Comparison of ENCODE assay signal across 8 cellular contexts in the genomic region with DNA sequence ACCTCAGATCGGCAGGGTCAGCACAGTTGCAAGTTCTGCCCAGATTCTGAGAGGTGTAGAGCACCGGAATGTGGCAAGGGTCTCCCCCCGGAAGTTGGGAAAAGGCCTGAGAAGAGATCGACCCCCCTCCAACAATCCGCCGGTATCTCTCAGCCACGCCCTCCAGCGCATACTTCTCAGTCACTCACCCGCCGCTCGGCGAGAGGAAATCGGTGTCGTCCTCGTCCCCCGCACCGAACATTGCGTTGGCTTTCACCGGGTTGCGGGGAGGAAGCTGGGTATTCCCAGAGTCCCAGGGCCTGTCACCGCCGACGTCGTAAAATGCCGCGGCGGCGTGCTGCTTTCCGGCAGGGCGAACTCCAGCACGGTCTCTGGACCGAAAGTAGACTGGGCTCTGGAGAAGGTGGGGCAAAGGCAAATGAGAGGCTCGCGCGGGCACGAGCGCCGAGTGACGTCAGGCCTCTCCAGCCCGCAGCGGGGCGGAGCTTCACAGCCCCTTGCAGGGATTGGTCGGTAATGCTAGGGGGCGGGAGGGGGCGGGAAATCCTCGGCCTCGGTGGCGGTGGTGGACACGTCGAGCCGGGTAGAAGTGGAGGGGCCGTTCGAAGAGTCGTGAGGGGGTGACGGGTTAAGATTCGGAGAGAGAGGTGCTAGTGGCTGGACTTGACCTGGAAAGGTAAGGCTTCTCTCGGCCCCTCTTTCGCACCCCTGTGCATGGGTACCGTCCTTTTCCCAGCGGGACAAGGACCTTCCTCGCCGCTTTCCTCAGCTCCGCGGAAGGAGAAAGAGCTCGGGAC. TPM values are rescaled to one million over a fixed set of nuclear protein-coding genes. Genes with fewer than 3 reads are reported as not detected.
DNase-seq lines count a peak whose midpoint lies in the region; ATAC-seq, FAIRE-seq and TF ChIP-seq lines count a peak whose summit lies in the region.

A gene with protein sequence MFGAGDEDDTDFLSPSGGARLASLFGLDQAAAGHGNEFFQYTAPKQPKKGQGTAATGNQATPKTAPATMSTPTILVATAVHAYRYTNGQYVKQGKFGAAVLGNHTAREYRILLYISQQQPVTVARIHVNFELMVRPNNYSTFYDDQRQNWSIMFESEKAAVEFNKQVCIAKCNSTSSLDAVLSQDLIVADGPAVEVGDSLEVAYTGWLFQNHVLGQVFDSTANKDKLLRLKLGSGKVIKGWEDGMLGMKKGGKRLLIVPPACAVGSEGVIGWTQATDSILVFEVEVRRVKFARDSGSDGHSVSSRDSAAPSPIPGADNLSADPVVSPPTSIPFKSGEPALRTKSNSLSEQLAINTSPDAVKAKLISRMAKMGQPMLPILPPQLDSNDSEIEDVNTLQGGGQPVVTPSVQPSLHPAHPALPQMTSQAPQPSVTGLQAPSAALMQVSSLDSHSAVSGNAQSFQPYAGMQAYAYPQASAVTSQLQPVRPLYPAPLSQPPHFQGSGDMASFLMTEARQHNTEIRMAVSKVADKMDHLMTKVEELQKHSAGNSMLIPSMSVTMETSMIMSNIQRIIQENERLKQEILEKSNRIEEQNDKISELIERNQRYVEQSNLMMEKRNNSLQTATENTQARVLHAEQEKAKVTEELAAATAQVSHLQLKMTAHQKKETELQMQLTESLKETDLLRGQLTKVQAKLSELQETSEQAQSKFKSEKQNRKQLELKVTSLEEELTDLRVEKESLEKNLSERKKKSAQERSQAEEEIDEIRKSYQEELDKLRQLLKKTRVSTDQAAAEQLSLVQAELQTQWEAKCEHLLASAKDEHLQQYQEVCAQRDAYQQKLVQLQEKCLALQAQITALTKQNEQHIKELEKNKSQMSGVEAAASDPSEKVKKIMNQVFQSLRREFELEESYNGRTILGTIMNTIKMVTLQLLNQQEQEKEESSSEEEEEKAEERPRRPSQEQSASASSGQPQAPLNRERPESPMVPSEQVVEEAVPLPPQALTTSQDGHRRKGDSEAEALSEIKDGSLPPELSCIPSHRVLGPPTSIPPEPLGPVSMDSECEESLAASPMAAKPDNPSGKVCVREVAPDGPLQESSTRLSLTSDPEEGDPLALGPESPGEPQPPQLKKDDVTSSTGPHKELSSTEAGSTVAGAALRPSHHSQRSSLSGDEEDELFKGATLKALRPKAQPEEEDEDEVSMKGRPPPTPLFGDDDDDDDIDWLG (minus strand): TSS at position 275 of the 797 bp plus-strand sequence. CDS start 34 bp downstream, at position 241.
A gene (plus strand): TSS at position 542 of the 797 bp plus-strand sequence. CDS start 34,605 bp downstream, outside the sequence.

- H3K4me3 ChIP-seq in OCI-LY7 (ENCODE audit: low read depth, low read length, poor library complexity, severe bottlenecking) (peak within 1 kb of the TSS; percentile 92), epithelial cell of esophagus (ENCODE audit: low read length) (peak within 1 kb of the TSS; percentile 97), mucosa of descending colon (peak within 1 kb of the TSS; percentile 71)

- DNase-seq in D721Med (ENCODE audit: insufficient read length, low spot score) (peak; percentile 82), HuH-7.5 (ENCODE audit: low spot score) (peak; percentile 90), OCI-LY7 (ENCODE audit: low spot score) (peak; percentile 98), activated T-cell treated with anti-CD3 and anti-CD28 coated beads for 4 hours (peak; percentile 95), epithelial cell of esophagus (ENCODE audit: low read depth) (peak; percentile 99), mucosa of descending colon (peak; percentile 98 to 99 (median 99))
- peak; percentile 95 for DNase-seq in stimulated activated CD8-positive, alpha-beta memory T cell treated with anti-CD3 and anti-CD28 coated beads, Interleukin-4, amount 100 ng/mL, for 24 hours (ENCODE audit: low read depth)

- no peaks in the 10 kb centered on the region for H3K9me3 ChIP-seq in OCI-LY7 (ENCODE audit: low read length)
- no peaks in the 10 kb centered on the region for H3K9me3 ChIP-seq in mucosa of descending colon

- BruUV-seq in OCI-LY7 (replicated peaks; lab: Mats Ljungman, UMichigan) = no TSS peak

- H4K20me1 ChIP-seq in OCI-LY7 (ENCODE audit: insufficient read depth, low read length) = peaks cover 19% of the 10 kb centered on the region; the same call in 1 of the 2 replicates

- H3K4me1 ChIP-seq in OCI-LY7 (ENCODE audit: insufficient read depth, low read length, poor library complexity, severe bottlenecking) = peaks cover 40% of the 10 kb centered on the region
- H3K4me1 ChIP-seq in mucosa of descending colon (ENCODE audit: low read depth) = peaks cover 32% of the 10 kb centered on the region

- no peak for FAIRE-seq in D721Med (lab: Jason Lieb, UNC)

- H3K36me3 ChIP-seq in OCI-LY7 (ENCODE audit: insufficient read depth, low read length) (peaks cover 22% of the 10 kb centered on the region), mucosa of descending colon (ENCODE audit: low read depth) (no peaks in the 10 kb centered on the region)

- no peaks in the 10 kb centered on the region for H3K9me2 ChIP-seq in OCI-LY7 (ENCODE audit: insufficient read depth, low read length)

- peak within 1 kb of the TSS; percentile 100 for H3K4me2 ChIP-seq in OCI-LY7 (ENCODE audit: low read length)

- intact Hi-C loops in OCI-LY7 (cut with micrococcal nuclease; ENCODE audit: unreplicated experiment) (loop anchor here (1.0 to 2.0 kb wide), 3 partner anchors 54 to 358 kb away; a partner anchor contains a TSS), mucosa of descending colon (cut with DNase I, micrococcal nuclease) (loop anchor here in 1 of 2 donors (5.0 kb wide), 1 partner anchor 56 kb away; a partner anchor contains a TSS)

- peaks cover 59% of the 10 kb centered on the region for H3K79me2 ChIP-seq in OCI-LY7 (ENCODE audit: insufficient read depth, low read depth, low read length)

- peak within 1 kb of the TSS; percentile 93 for H2AFZ ChIP-seq in OCI-LY7 (ENCODE audit: low read length)

- TF ChIP-seq CTCF in D721Med (IDR thresholded peaks at IDR 0.05; ENCODE audit: insufficient read depth, missing control alignments) (no peak), OCI-LY7 (conservative IDR thresholded peaks at IDR 0.05; ENCODE audit: low read length) (no peak), epithelial cell of esophagus (IDR thresholded peaks at IDR 0.05; ENCODE audit: insufficient read depth, low read depth, low read length, missing control alignments) (no peak), mucosa of descending colon (IDR thresholded peaks at IDR 0.05) (no peak)

- CTCF ChIA-PET in OCI-LY7 (lab: Charles Lee; ENCODE audit: unreplicated experiment) = interaction anchor here (0.6 to 1.7 kb wide), 9 partner anchors 10 to 1341 kb away, joined by 3 to 5 read pairs (median 4); no protein-coding TSS in a partner anchor

- H3K27ac ChIP-seq in OCI-LY7 (ENCODE audit: low read depth, low read length, poor library complexity, severe bottlenecking) = peak within 1 kb of the TSS; percentile 89

- ATAC-seq in GM21526 (IDR thresholded peaks at IDR 0.05; ENCODE audit: low FRiP score, unreplicated experiment) (peak; percentile 81), mucosa of descending colon (peak; percentile 97)

- POLR2A ChIA-PET in OCI-LY7 (lab: Charles Lee) = interaction anchor here (0.6 to 4.6 kb wide), 13 partner anchors 8 to 1707 kb away, joined by 3 to 31 read pairs (median 4); a partner anchor contains a TSS

RNA-seq across cellular contexts. Expression of the first gene that starts in this region (rescaled TPM):
- 25.5 and 39.9 TPM in 2 replicates for total RNA-seq in OCI-LY7 (2014; rRNA removed; shearing (Covaris generic))
- total RNA-seq in OCI-LY7 (2022) (47.3 and 58.0 TPM in 2 replicates), mucosa of descending colon (10 to 100 TPM; 26.6 to 30.9 (median 26.8) TPM)

RNA-seq across cellular contexts. Expression of the second gene that starts in this region (rescaled TPM):
- total RNA-seq in OCI-LY7 (2014; rRNA removed; shearing (Covaris generic)) = 3.9 and 4.7 TPM in 2 replicates
- total RNA-seq in OCI-LY7 (2022) (12.4 and 16.7 TPM in 2 replicates), mucosa of descending colon (10 to 100 TPM; 26.5 to 63.7 (median 34.7) TPM)

Comparison
In these comparisons a context has a peak if more than half of its experiments do, and no peak if none do; other contexts are left out.
1. Peak in every context shown above with its lines: DNase-seq, ATAC-seq, H3K4me3 ChIP-seq and H3K27ac ChIP-seq.